1 cellular context compared by ENCODE assay signal in genomic region chr6:42911171-42912021, GRCh38.
TF ChIP-seq lines count a peak whose summit lies in the region.

No MANE protein-coding gene starts in this region.

TF ChIP-seq in WTC11, 78 proteins besides CTCF, POLR2A, EP300 and RAD21 (continued from another document):
- TF ChIP-seq NFATC4 (CRISPR knock-in tag; IDR thresholded peaks at IDR 0.05) (no peak), FOXJ3 (CRISPR knock-in tag; IDR thresholded peaks at IDR 0.05; ENCODE audit: borderline replicate concordance) (no peak), ZNF138 (CRISPR knock-in tag; conservative IDR thresholded peaks at IDR 0.05) (peak; percentile 79; the same call in 1 of the 2 replicates), E2F1 (CRISPR knock-in tag; IDR thresholded peaks at IDR 0.05) (no peak), ZBTB21 (CRISPR knock-in tag; IDR thresholded peaks at IDR 0.05; ENCODE audit: borderline replicate concordance) (no peak; the same call in 1 of the 2 replicates), FOXK1 (CRISPR knock-in tag; IDR thresholded peaks at IDR 0.05) (0 out of 2 replicates have a peak, but pooled peaks have one; percentile 27), HMGXB4 (CRISPR knock-in tag; IDR thresholded peaks at IDR 0.05) (peak; percentile 94), ESRRA (CRISPR knock-in tag; IDR thresholded peaks at IDR 0.05; ENCODE audit: borderline replicate concordance) (no peak), FOXP1 (CRISPR knock-in tag; IDR thresholded peaks at IDR 0.05; ENCODE audit: borderline replicate concordance) (peak; percentile 69; the same call in 1 of the 2 replicates), ZNF423 (CRISPR knock-in tag; IDR thresholded peaks at IDR 0.05) (no peak)
- TF ChIP-seq, protein P1, sequence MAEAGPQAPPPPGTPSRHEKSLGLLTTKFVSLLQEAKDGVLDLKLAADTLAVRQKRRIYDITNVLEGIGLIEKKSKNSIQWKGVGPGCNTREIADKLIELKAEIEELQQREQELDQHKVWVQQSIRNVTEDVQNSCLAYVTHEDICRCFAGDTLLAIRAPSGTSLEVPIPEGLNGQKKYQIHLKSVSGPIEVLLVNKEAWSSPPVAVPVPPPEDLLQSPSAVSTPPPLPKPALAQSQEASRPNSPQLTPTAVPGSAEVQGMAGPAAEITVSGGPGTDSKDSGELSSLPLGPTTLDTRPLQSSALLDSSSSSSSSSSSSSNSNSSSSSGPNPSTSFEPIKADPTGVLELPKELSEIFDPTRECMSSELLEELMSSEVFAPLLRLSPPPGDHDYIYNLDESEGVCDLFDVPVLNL (CRISPR knock-in tag; IDR thresholded peaks at IDR 0.05; ENCODE audit: borderline replicate concordance, low read depth) = 0 out of 2 replicates have a peak, but pooled peaks have one; percentile 66
TF ChIP-seq in WTC11: peak in this region for 15.
